Comparison of ENCODE assay signal across 27 cellular contexts in the genomic region with DNA sequence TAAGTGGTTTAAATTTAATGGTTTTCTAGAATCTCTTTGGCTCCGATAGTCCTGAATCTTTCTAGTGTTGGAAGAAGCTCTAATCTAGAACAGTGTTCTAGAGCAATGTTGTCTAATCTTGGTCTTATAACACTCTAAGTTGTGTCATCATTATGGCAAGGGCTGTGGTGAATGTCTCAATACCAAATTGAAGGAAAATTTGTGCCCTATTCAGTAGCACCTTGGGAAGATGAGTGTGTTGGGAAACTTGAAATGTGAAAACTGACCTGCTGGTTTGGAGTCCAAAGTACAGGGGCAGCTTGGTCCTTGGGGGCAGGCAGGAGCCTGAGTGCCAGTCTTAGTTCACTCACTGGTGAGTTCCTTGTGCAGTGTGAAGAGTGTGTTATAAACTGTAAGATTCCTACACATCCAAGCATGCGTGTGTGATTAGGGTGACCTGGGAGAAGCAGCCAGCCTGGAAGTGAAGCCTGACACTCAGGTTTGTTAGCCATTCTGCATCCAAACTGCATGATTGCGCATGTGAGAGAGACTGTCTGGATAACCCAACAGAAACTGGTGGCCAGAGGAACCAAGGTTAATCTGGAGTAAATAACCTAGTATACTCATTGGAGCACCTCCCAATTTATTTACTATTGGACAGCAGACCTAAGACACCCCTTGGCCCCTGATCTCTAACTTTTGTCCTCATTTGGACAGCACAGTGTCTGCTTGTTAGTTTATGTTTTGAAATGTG. TPM values are rescaled to one million over a fixed set of nuclear protein-coding genes. Genes with fewer than 3 reads are reported as not detected.
A peak's percentile ranks its signal among the peaks of the same experiment; 100 is the strongest.
DNase-seq lines count a peak whose midpoint lies in the region; ATAC-seq and TF ChIP-seq lines count a peak whose summit lies in the region.
"Had no signal": no experiment of that assay in that cellular context is flagged by ENCODE, and none has a peak within 500 bp of the region (broad histone marks: within the 10 kb centered on the region; RNA-seq: fewer than 3 reads in every experiment).

No MANE protein-coding gene starts in this region.

- no peak overlapping the region for H3K4ac ChIP-seq in H9 (ENCODE audit: low read depth, low read length)

- H3K27ac ChIP-seq in right lobe of liver, result peak overlapping the region; percentile 10 to 87 (median 86)
- no peak overlapping the region for H3K27ac ChIP-seq in H9 (ENCODE audit: insufficient read length, low read depth, low read length)
- H3K27ac ChIP-seq: breast epithelium, epithelial cell of prostate, left ventricle myocardium inferior, Peyer's patch, VCaP had no signal

- no peak overlapping the region for H2BK20ac ChIP-seq in H9 (ENCODE audit: low read depth, low read length, poor library complexity, severe bottlenecking)

- no peak overlapping the region for H4K8ac ChIP-seq in H9 (replicated peaks; ENCODE audit: insufficient read length, low read depth, low read length)

- H2BK15ac ChIP-seq in H9 (ENCODE audit: low read depth, low read length), result no peak overlapping the region

- TF ChIP-seq POLR2A in right lobe of liver (IDR thresholded peaks at IDR 0.05), result no peak

- no peak overlapping the region for H2BK12ac ChIP-seq in H9 (ENCODE audit: insufficient read length, low read depth, low read length)

- no peaks in the 10 kb centered on the region for H3K23me2 ChIP-seq in H9 (ENCODE audit: insufficient read length, low read depth, low read length, poor library complexity, severe bottlenecking)

- no peak overlapping the region for H3K23ac ChIP-seq in H9 (ENCODE audit: insufficient read length, low read depth, low read length)

- H4K5ac ChIP-seq in H9 (ENCODE audit: insufficient read length, low read depth, low read length), result no peak overlapping the region

- WGBS in right lobe of liver (ENCODE audit: insufficient coverage, low coverage, low lambda C conversion rate, missing lambda C conversion rate), result 65% methylated on average over 2 of the region's 3 CpGs
- no CpG with 5 or more reads among the region's 3 CpGs for WGBS in H9 (ENCODE audit: extremely low coverage, insufficient read length, low lambda C conversion rate)

- ATAC-seq in activated naive CD8-positive, alpha-beta T cell treated with anti-CD3 and anti-CD28 coated beads, Interleukin-2, amount 50 U/mL, for 24 hours, result no peak
- ATAC-seq in activated T-helper 17 cell treated with anti-CD3 and anti-CD28 coated beads, Interleukin-2, amount 50 U/mL, for 72 hours (replicated peaks), result no peak
- ATAC-seq in right lobe of liver (peak; percentile 81 to 94 (median 92)), GM18873 (IDR thresholded peaks at IDR 0.05; ENCODE audit: low FRiP score, unreplicated experiment) (no peak)
- ATAC-seq: activated CD4-positive, alpha-beta T cell treated with anti-CD3 and anti-CD28 coated beads for 36 hours; activated CD8-positive, alpha-beta T cell treated with anti-CD3 and anti-CD28 coated beads for 36 hours; CD8-positive, alpha-beta T cell had no signal

- H3K4me2 ChIP-seq in H9 (ENCODE audit: insufficient read depth, insufficient read length, low read length), result no peak overlapping the region

- intact Hi-C loops in right lobe of liver (cut with DNase I), result no loop called here

- no peak overlapping the region for H2BK5ac ChIP-seq in H9 (ENCODE audit: insufficient read length, low read length)

- no peak overlapping the region for H3K56ac ChIP-seq in H9 (ENCODE audit: insufficient read length, low read depth, low read length)

- H4K20me1 ChIP-seq in H9 (ENCODE audit: control insufficient read depth, insufficient read depth, insufficient read length), result no peaks in the 10 kb centered on the region

- no peak overlapping the region for H2BK120ac ChIP-seq in H9 (ENCODE audit: low read depth, low read length, poor library complexity, severe bottlenecking)

- TF ChIP-seq CTCF in right lobe of liver (IDR thresholded peaks at IDR 0.05) (no peak), H9 (conservative IDR thresholded peaks at IDR 0.05) (no peak)

- H3K9me3 Mint-ChIP-seq in activated naive CD8-positive, alpha-beta T cell treated with anti-CD3 and anti-CD28 coated beads for 36 hours, result no peaks in the 10 kb centered on the region
- H3K9me3 Mint-ChIP-seq in activated naive CD8-positive, alpha-beta T cell treated with anti-CD3 and anti-CD28 coated beads, Interleukin-2, amount 50 U/mL, for 24 hours, result no peaks in the 10 kb centered on the region
- no peaks in the 10 kb centered on the region for H3K9me3 Mint-ChIP-seq in activated T-helper 17 cell treated with anti-CD3 and anti-CD28 coated beads, Interleukin-2, amount 50 U/mL, for 72 hours
- no peaks in the 10 kb centered on the region for H3K9me3 Mint-ChIP-seq in H9
- H3K9me3 Mint-ChIP-seq: activated CD8-positive, alpha-beta T cell treated with anti-CD3 and anti-CD28 coated beads for 36 hours; activated T-helper 2 cell treated with anti-CD3 and anti-CD28 coated beads, Interferon-gamma antibody, Interleukin-2, Interleukin-4, amounts not matched to agents 10 μg/mL and 5 μg/mL and 100 μg/mL, durations not matched to agents 14 hours and 24 hours and 36 hours; CD8-positive, alpha-beta T cell had no signal

- H2AFZ ChIP-seq in H9 (ENCODE audit: low read length), result no peak overlapping the region

- no peak overlapping the region for H3K4me3 Mint-ChIP-seq in activated naive CD8-positive, alpha-beta T cell treated with anti-CD3 and anti-CD28 coated beads for 36 hours
- no peak overlapping the region for H3K4me3 Mint-ChIP-seq in activated naive CD8-positive, alpha-beta T cell treated with anti-CD3 and anti-CD28 coated beads, Interleukin-2, amount 50 U/mL, for 24 hours
- H3K4me3 Mint-ChIP-seq in activated T-helper 17 cell treated with anti-CD3 and anti-CD28 coated beads, Interleukin-2, amount 50 U/mL, for 72 hours, result no peak overlapping the region
- no peak overlapping the region for H3K4me3 Mint-ChIP-seq in H9
- H3K4me3 Mint-ChIP-seq: activated CD4-positive, alpha-beta T cell treated with anti-CD3 and anti-CD28 coated beads for 36 hours; activated CD8-positive, alpha-beta T cell treated with anti-CD3 and anti-CD28 coated beads for 36 hours; CD8-positive, alpha-beta T cell had no signal

- H3K18ac ChIP-seq in H9 (ENCODE audit: insufficient read length, low read depth, low read length), result no peak overlapping the region

- H3K27me3 ChIP-seq in right lobe of liver, result no peaks in the 10 kb centered on the region
- H3K27me3 ChIP-seq in H9 (ENCODE audit: insufficient read depth, low read length), result no peaks in the 10 kb centered on the region
- H3K27me3 ChIP-seq: breast epithelium, Peyer's patch, sigmoid colon, transverse colon had no signal

- H2AK5ac ChIP-seq in H9 (ENCODE audit: insufficient read length, low read length), result no peak overlapping the region

- H3K27me3 Mint-ChIP-seq in activated naive CD8-positive, alpha-beta T cell treated with anti-CD3 and anti-CD28 coated beads for 36 hours, result no peaks in the 10 kb centered on the region
- no peaks in the 10 kb centered on the region for H3K27me3 Mint-ChIP-seq in activated naive CD8-positive, alpha-beta T cell treated with anti-CD3 and anti-CD28 coated beads, Interleukin-2, amount 50 U/mL, for 24 hours
- H3K27me3 Mint-ChIP-seq in activated T-helper 17 cell treated with anti-CD3 and anti-CD28 coated beads, Interleukin-2, amount 50 U/mL, for 72 hours, result no peaks in the 10 kb centered on the region
- H3K27me3 Mint-ChIP-seq in H9 (ENCODE audit: low read depth), result no peaks in the 10 kb centered on the region
- H3K27me3 Mint-ChIP-seq: activated CD4-positive, alpha-beta T cell treated with anti-CD3 and anti-CD28 coated beads for 36 hours; activated CD8-positive, alpha-beta T cell treated with anti-CD3 and anti-CD28 coated beads for 36 hours had no signal

- H4K91ac ChIP-seq in H9 (ENCODE audit: insufficient read length, low read depth, low read length), result no peak overlapping the region

- H3K9me3 ChIP-seq in right lobe of liver (no peaks in the 10 kb centered on the region), H9 (ENCODE audit: control insufficient read depth, low read depth, low read length) (no peaks in the 10 kb centered on the region)
- H3K9me3 ChIP-seq: breast epithelium, left ventricle myocardium inferior, Peyer's patch, sigmoid colon, transverse colon had no signal

- peaks cover 9% of the 10 kb centered on the region for H3K79me1 ChIP-seq in H9 (ENCODE audit: insufficient read depth, low read depth, low read length, poor library complexity, severe bottlenecking)

- no peak for DNase-seq in activated naive CD8-positive, alpha-beta T cell treated with anti-CD3 and anti-CD28 coated beads for 36 hours
- no peak for DNase-seq in activated naive CD8-positive, alpha-beta T cell treated with anti-CD3 and anti-CD28 coated beads, Interleukin-2, amount 50 U/mL, for 24 hours
- peak in 1 of 3 donors; percentile 80 for DNase-seq in right lobe of liver
- DNase-seq in H9, result no peak
- DNase-seq in occipital lobe (lab: John Stamatoyannopoulos, UW), result no peak
- no peak for DNase-seq in medulla oblongata (ENCODE audit: extremely low spot score)
- DNase-seq: activated CD4-positive, alpha-beta T cell treated with anti-CD3 and anti-CD28 coated beads for 36 hours; activated CD8-positive, alpha-beta T cell treated with anti-CD3 and anti-CD28 coated beads for 36 hours; activated naive CD4-positive, alpha-beta T cell treated with anti-CD3 and anti-CD28 coated beads, Interleukin-2, amount 50 U/mL, for 16 hours; CD8-positive, alpha-beta T cell; effector CD8-positive, alpha-beta T cell; glutamatergic neuron; left ventricle myocardium inferior; NCI-H1048; NCI-H446; NCI-H748 treated with DMSO at 0.1 percent for 48 hours; Peyer's patch; sigmoid colon; stimulated activated CD4-positive, alpha-beta T cell treated with anti-CD3 and anti-CD28 coated beads, Interleukin-4, amount 100 ng/mL, for 24 hours; SW 1271; transverse colon had no signal

- H3K4me1 ChIP-seq in right lobe of liver (peaks cover 0 to 67% (median 32%) of the 10 kb centered on the region in 4 donors), H9 (ENCODE audit: insufficient read depth, low read length) (no peaks in the 10 kb centered on the region)
- H3K4me1 ChIP-seq: breast epithelium had no signal

- H3K27ac Mint-ChIP-seq in activated naive CD8-positive, alpha-beta T cell treated with anti-CD3 and anti-CD28 coated beads for 36 hours, result peak overlapping the region; percentile 54
- no peak overlapping the region for H3K27ac Mint-ChIP-seq in activated naive CD8-positive, alpha-beta T cell treated with anti-CD3 and anti-CD28 coated beads, Interleukin-2, amount 50 U/mL, for 24 hours
- H3K27ac Mint-ChIP-seq in activated T-helper 17 cell treated with anti-CD3 and anti-CD28 coated beads, Interleukin-2, amount 50 U/mL, for 72 hours, result peak overlapping the region; percentile 56
- H3K27ac Mint-ChIP-seq in H9, result no peak overlapping the region
- H3K27ac Mint-ChIP-seq: activated CD4-positive, alpha-beta T cell treated with anti-CD3 and anti-CD28 coated beads for 36 hours had no signal

- peak overlapping the region in 2 of 3 donors; percentile 5 to 22 for H3K4me3 ChIP-seq in right lobe of liver
- H3K4me3 ChIP-seq: breast epithelium, left ventricle myocardium inferior, Peyer's patch, sigmoid colon, transverse colon had no signal

- no peak overlapping the region for H3K9ac ChIP-seq in H9 (ENCODE audit: extremely low read depth, insufficient read length, low read length)

- H3K79me2 ChIP-seq in H9 (ENCODE audit: insufficient read depth, low read length), result peaks cover 15% of the 10 kb centered on the region

- peaks cover 0 to 6% (median 2%) of the 10 kb centered on the region in 4 donors for H3K36me3 ChIP-seq in right lobe of liver
- H3K36me3 ChIP-seq: breast epithelium had no signal

- no peak overlapping the region for H3K14ac ChIP-seq in H9 (ENCODE audit: insufficient read depth, low read length)

- peaks cover 20% of the 10 kb centered on the region for H3K36me3 Mint-ChIP-seq in activated naive CD8-positive, alpha-beta T cell treated with anti-CD3 and anti-CD28 coated beads for 36 hours
- peaks cover 23% of the 10 kb centered on the region for H3K36me3 Mint-ChIP-seq in activated naive CD8-positive, alpha-beta T cell treated with anti-CD3 and anti-CD28 coated beads, Interleukin-2, amount 50 U/mL, for 24 hours (ENCODE audit: low read depth)
- H3K36me3 Mint-ChIP-seq in activated T-helper 17 cell treated with anti-CD3 and anti-CD28 coated beads, Interleukin-2, amount 50 U/mL, for 72 hours (ENCODE audit: low read depth), result peaks cover 42% of the 10 kb centered on the region
- peaks cover 5 to 29% (median 10%) of the 10 kb centered on the region in 3 experiments; a peak in 6 of 7 replicates for H3K36me3 Mint-ChIP-seq in H9 (ENCODE audit: insufficient read depth in 1 of 3, low read depth in 3 of 3)

- no peak overlapping the region for H3T11ph ChIP-seq in H9 (ENCODE audit: low read length)

- H3K4me1 Mint-ChIP-seq in activated naive CD8-positive, alpha-beta T cell treated with anti-CD3 and anti-CD28 coated beads for 36 hours, result peaks cover 21% of the 10 kb centered on the region
- peaks cover 9% of the 10 kb centered on the region for H3K4me1 Mint-ChIP-seq in activated naive CD8-positive, alpha-beta T cell treated with anti-CD3 and anti-CD28 coated beads, Interleukin-2, amount 50 U/mL, for 24 hours
- H3K4me1 Mint-ChIP-seq in activated T-helper 17 cell treated with anti-CD3 and anti-CD28 coated beads, Interleukin-2, amount 50 U/mL, for 72 hours, result peaks cover 17% of the 10 kb centered on the region
- H3K4me1 Mint-ChIP-seq in H9, result no peaks in the 10 kb centered on the region

RNA-seq across cellular contexts. Expression of a gene that starts 14.6 kb away (rescaled TPM):
- total RNA-seq in activated naive CD8-positive, alpha-beta T cell treated with anti-CD3 and anti-CD28 coated beads for 36 hours, result 10 to 100 TPM; 24.5 to 26.5 TPM
- 10 to 100 TPM; 23.8 to 36.8 TPM for total RNA-seq in activated T-helper 17 cell treated with anti-CD3 and anti-CD28 coated beads, Interleukin-2, amount 50 U/mL, for 72 hours
- total RNA-seq in right lobe of liver (10 to 100 TPM; 10.8 to 13.2 (median 12.1) TPM), H9 (2021) (32.7 and 34.6 TPM in 2 replicates), occipital lobe (6.4 TPM)

RNA-seq across cellular contexts. Expression of a gene that starts 47.1 kb away (rescaled TPM):
- total RNA-seq in activated naive CD8-positive, alpha-beta T cell treated with anti-CD3 and anti-CD28 coated beads for 36 hours, result 10 to 100 TPM; 89.3 to 93.5 TPM
- total RNA-seq in activated T-helper 17 cell treated with anti-CD3 and anti-CD28 coated beads, Interleukin-2, amount 50 U/mL, for 72 hours, result 100 to 1,000 TPM; 111 to 116 TPM
- total RNA-seq in right lobe of liver, result 10 to 100 TPM; 58.7 to 71.5 (median 65.3) TPM
- total RNA-seq in H9 (2021), result 250 and 252 TPM in 2 replicates
- 68.9 TPM for total RNA-seq in occipital lobe

RNA-seq across cellular contexts. Expression of a gene that starts 54.1 kb away (rescaled TPM):
- under 1 TPM; 0.04 to 0.06 TPM for total RNA-seq in activated naive CD8-positive, alpha-beta T cell treated with anti-CD3 and anti-CD28 coated beads for 36 hours
- 1 to 10 TPM in 1 of 2 donors, under 1 TPM in 1; 0.29 to 1.1 TPM for total RNA-seq in activated T-helper 17 cell treated with anti-CD3 and anti-CD28 coated beads, Interleukin-2, amount 50 U/mL, for 72 hours
- total RNA-seq in right lobe of liver (10 to 100 TPM in 1 of 6 experiments, 1 to 10 TPM in 5; 1.3 to 12.5 (median 5.5) TPM), H9 (2021) (17.7 and 18.0 TPM in 2 replicates), occipital lobe (1.6 TPM)

Comparison
In these comparisons a context has a peak if more than half of its experiments do, and no peak if none do; other contexts are left out.
1. H3K27ac Mint-ChIP-seq: peak in activated naive CD8-positive, alpha-beta T cell treated with anti-CD3 and anti-CD28 coated beads for 36 hours (single experiment) and activated T-helper 17 cell treated with anti-CD3 and anti-CD28 coated beads, Interleukin-2, amount 50 U/mL, for 72 hours (single experiment); none in activated naive CD8-positive, alpha-beta T cell treated with anti-CD3 and anti-CD28 coated beads, Interleukin-2, amount 50 U/mL, for 24 hours (single experiment) and H9 (0 of 3).
2. ATAC-seq: peak in right lobe of liver (4 of 4); none in activated naive CD8-positive, alpha-beta T cell treated with anti-CD3 and anti-CD28 coated beads, Interleukin-2, amount 50 U/mL, for 24 hours (single experiment), activated T-helper 17 cell treated with anti-CD3 and anti-CD28 coated beads, Interleukin-2, amount 50 U/mL, for 72 hours (single experiment) and GM18873 (single experiment).